Comparison of ENCODE assay signal across 7 cellular contexts in genomic region chr22:27255580-27255979, GRCh38.
"Had no signal": no experiment of that assay in that cellular context is flagged by ENCODE, and none has a peak within 500 bp of the region (broad histone marks: within the 10 kb centered on the region; RNA-seq: fewer than 3 reads in every experiment).

No MANE protein-coding gene starts in this region.

- H3K27ac ChIP-seq: GM23248 had no signal

- H3K4me3 ChIP-seq: GM23248, HAP-1 had no signal

- FAIRE-seq: HTR-8/SVneo had no signal

- H3K36me3 ChIP-seq: HAP-1 had no signal

- ATAC-seq: HCT116 had no signal

- DNase-seq: GM23248, GOT3, H7, IMR-90 had no signal

- H3K9ac ChIP-seq: GM23248 had no signal

- H3K4me1 ChIP-seq: HAP-1 had no signal
